Comparison of ENCODE assay signal across 9 cellular contexts in the genomic region with DNA sequence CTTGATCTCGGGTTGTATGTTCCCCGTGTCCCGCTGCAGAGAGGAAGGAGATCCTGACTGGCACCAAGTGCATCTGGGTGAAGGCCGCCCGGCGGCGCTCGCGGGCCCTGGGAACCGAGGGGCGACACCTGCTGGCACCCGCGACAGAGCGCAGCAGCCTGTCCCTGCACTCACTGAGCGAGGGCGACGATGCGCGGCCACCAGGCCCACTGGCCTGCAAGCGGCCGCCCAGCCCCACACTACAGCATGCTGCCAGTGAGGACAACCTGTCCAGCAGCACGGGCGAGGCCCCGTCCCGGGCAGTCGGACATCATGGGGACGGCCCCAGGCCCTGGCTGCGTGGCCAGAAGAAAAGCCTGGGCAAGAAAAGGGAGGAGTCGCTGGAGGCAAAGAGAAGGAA. TPM values are rescaled to one million over a fixed set of nuclear protein-coding genes. Genes with fewer than 3 reads are reported as not detected.
DNase-seq lines count a peak whose midpoint lies in the region; ATAC-seq and TF ChIP-seq lines count a peak whose summit lies in the region.
"Had no signal": no experiment of that assay in that cellular context is flagged by ENCODE, and none has a peak within 500 bp of the region (broad histone marks: within the 10 kb centered on the region; RNA-seq: fewer than 3 reads in every experiment).

No MANE protein-coding gene starts in this region.

- H4K20me1 ChIP-seq in neural cell (ENCODE audit: insufficient read depth) = no peaks in the 10 kb centered on the region

- ATAC-seq in Right ventricle myocardium superior (ENCODE audit: poor library complexity) (no peak), HG03025 (IDR thresholded peaks at IDR 0.05; ENCODE audit: low FRiP score, unreplicated experiment) (no peak)

- no peak overlapping the region for H3K4me3 Mint-ChIP-seq in chondrocyte (ENCODE audit: unreplicated experiment)

- H3K79me2 ChIP-seq in neural cell (replicated peaks; ENCODE audit: insufficient read depth, low read length) = no peaks in the 10 kb centered on the region

- intact Hi-C loops in Right ventricle myocardium superior (cut with DNase I) = loop anchor here (10.0 kb wide), 1 partner anchor 149 kb away; a partner anchor contains a TSS

- DNase-seq in Right ventricle myocardium superior = peak; percentile 57
- no peak for DNase-seq in right atrium auricular region (ENCODE audit: low spot score)
- peak in 3 of 5 donors; percentile 30 to 65 (median 34) for DNase-seq in T-helper 1 cell
- no peak for DNase-seq in chondrocyte (ENCODE audit: low spot score)
- no peak for DNase-seq in MG63
- no peak for DNase-seq in NCI-H748 (lab: John Stamatoyannopoulos, UW; ENCODE audit: unreplicated experiment)

- no peaks in the 10 kb centered on the region for H3K9me3 Mint-ChIP-seq in chondrocyte (ENCODE audit: low read depth)

- H3K4me2 ChIP-seq in neural cell (ENCODE audit: low read length) = no peak overlapping the region

- no peak for TF ChIP-seq RAD21 in neural cell (conservative IDR thresholded peaks at IDR 0.05)

- H3K27ac ChIP-seq in right atrium auricular region = no peak overlapping the region
- no peak overlapping the region for H3K27ac ChIP-seq in neural cell (ENCODE audit: low read length)

- TF ChIP-seq EP300 in neural cell (conservative IDR thresholded peaks at IDR 0.05; ENCODE audit: poor library complexity, severe bottlenecking) = no peak

- H3K4me3 ChIP-seq in right atrium auricular region = no peak overlapping the region
- H3K4me3 ChIP-seq in neural cell (ENCODE audit: low read length) = no peak overlapping the region
- H3K4me3 ChIP-seq in MG63 = no peak overlapping the region

- H3K9me2 ChIP-seq in neural cell (ENCODE audit: insufficient read depth, low read length) = no peaks in the 10 kb centered on the region

- peaks cover 56% of the 10 kb centered on the region for H3K27me3 Mint-ChIP-seq in chondrocyte (ENCODE audit: low read depth)

- H3K27ac Mint-ChIP-seq in chondrocyte (ENCODE audit: unreplicated experiment) = no peak overlapping the region

- H3K27me3 ChIP-seq in right atrium auricular region = peaks cover 3 to 10% of the 10 kb centered on the region in 2 donors
- peaks cover 27% of the 10 kb centered on the region for H3K27me3 ChIP-seq in neural cell (ENCODE audit: insufficient read depth, low read depth, low read length)
- no peaks in the 10 kb centered on the region for H3K27me3 ChIP-seq in MG63

- no peaks in the 10 kb centered on the region for H3F3A ChIP-seq in neural cell (ENCODE audit: insufficient read depth, low read length, poor library complexity, severe bottlenecking)

- H3K36me3 ChIP-seq in right atrium auricular region (no peaks in the 10 kb centered on the region), neural cell (ENCODE audit: insufficient read depth, low read length) (no peaks in the 10 kb centered on the region), MG63 (no peaks in the 10 kb centered on the region)

- H3K36me3 Mint-ChIP-seq in chondrocyte (ENCODE audit: low read depth) = no peaks in the 10 kb centered on the region

- no peaks in the 10 kb centered on the region for H3K4me1 Mint-ChIP-seq in chondrocyte (ENCODE audit: low read depth)

- no peaks in the 10 kb centered on the region for H3K9me3 ChIP-seq in right atrium auricular region
- H3K9me3 ChIP-seq in neural cell (ENCODE audit: low read length) = no peaks in the 10 kb centered on the region
- no peaks in the 10 kb centered on the region for H3K9me3 ChIP-seq in MG63

- TF ChIP-seq CTCF in right atrium auricular region (IDR thresholded peaks at IDR 0.05) (peak in 1 of 2 donors; percentile 65), chondrocyte (IDR thresholded peaks at IDR 0.05) (peak; percentile 75), neural cell (IDR thresholded peaks at IDR 0.05; ENCODE audit: poor library complexity, severe bottlenecking) (peak; percentile 46)

- H3K4me1 ChIP-seq in right atrium auricular region = peaks cover 0 to 13% of the 10 kb centered on the region in 2 donors

- no peak overlapping the region for H2AFZ ChIP-seq in neural cell (ENCODE audit: low read depth, low read length)

- H3K9ac ChIP-seq in neural cell (ENCODE audit: low read length) = no peak overlapping the region

TF ChIP-seq in neural cell, 6 proteins besides CTCF, POLR2A, EP300 and RAD21:
- TF ChIP-seq, protein P1, sequence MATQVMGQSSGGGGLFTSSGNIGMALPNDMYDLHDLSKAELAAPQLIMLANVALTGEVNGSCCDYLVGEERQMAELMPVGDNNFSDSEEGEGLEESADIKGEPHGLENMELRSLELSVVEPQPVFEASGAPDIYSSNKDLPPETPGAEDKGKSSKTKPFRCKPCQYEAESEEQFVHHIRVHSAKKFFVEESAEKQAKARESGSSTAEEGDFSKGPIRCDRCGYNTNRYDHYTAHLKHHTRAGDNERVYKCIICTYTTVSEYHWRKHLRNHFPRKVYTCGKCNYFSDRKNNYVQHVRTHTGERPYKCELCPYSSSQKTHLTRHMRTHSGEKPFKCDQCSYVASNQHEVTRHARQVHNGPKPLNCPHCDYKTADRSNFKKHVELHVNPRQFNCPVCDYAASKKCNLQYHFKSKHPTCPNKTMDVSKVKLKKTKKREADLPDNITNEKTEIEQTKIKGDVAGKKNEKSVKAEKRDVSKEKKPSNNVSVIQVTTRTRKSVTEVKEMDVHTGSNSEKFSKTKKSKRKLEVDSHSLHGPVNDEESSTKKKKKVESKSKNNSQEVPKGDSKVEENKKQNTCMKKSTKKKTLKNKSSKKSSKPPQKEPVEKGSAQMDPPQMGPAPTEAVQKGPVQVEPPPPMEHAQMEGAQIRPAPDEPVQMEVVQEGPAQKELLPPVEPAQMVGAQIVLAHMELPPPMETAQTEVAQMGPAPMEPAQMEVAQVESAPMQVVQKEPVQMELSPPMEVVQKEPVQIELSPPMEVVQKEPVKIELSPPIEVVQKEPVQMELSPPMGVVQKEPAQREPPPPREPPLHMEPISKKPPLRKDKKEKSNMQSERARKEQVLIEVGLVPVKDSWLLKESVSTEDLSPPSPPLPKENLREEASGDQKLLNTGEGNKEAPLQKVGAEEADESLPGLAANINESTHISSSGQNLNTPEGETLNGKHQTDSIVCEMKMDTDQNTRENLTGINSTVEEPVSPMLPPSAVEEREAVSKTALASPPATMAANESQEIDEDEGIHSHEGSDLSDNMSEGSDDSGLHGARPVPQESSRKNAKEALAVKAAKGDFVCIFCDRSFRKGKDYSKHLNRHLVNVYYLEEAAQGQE (IDR thresholded peaks at IDR 0.05; ENCODE audit: borderline replicate concordance) = no peak
- TF ChIP-seq MXI1 (conservative IDR thresholded peaks at IDR 0.05; ENCODE audit: poor library complexity, severe bottlenecking) = no peak
- no peak for TF ChIP-seq POLR2AphosphoS5 (IDR thresholded peaks at IDR 0.05)
- TF ChIP-seq EZH2 (IDR thresholded peaks at IDR 0.05; ENCODE audit: borderline replicate concordance, insufficient read depth, low read length, poor library complexity, severe bottlenecking) = no peak
- TF ChIP-seq SMC3 (conservative IDR thresholded peaks at IDR 0.05; ENCODE audit: poor library complexity) = no peak
- no peak for TF ChIP-seq TAF1 (IDR thresholded peaks at IDR 0.05; ENCODE audit: low read depth)

RNA-seq across cellular contexts. Expression of a gene that starts 7.5 kb away (rescaled TPM):
- total RNA-seq in Right ventricle myocardium superior (not detected), right atrium auricular region (not detected), chondrocyte (not detected in 3 replicates)
- polyA plus RNA-seq in neural cell = 5.3 and 8.5 TPM in 2 replicates
- 6.0 and 7.1 TPM in 2 replicates for polyA minus RNA-seq in neural cell
- not detected in 2 replicates for total RNA-seq in MG63 (2014; rRNA removed; shearing (Covaris generic); ENCODE audit: low replicate concordance)
- total RNA-seq: skeletal muscle tissue had no signal

RNA-seq across cellular contexts. Expression of a gene that starts 13.2 kb away (rescaled TPM):
- total RNA-seq in Right ventricle myocardium superior = not detected
- not detected for total RNA-seq in right atrium auricular region
- not detected in 3 replicates for total RNA-seq in chondrocyte
- polyA plus RNA-seq in neural cell = not detected in 2 replicates
- polyA minus RNA-seq in neural cell = not detected in 2 replicates
- not detected in 2 replicates for total RNA-seq in MG63 (2014; rRNA removed; shearing (Covaris generic); ENCODE audit: low replicate concordance)
- total RNA-seq: skeletal muscle tissue had no signal

RNA-seq across cellular contexts. Expression of a gene that starts 28.1 kb away (rescaled TPM):
- total RNA-seq in Right ventricle myocardium superior = 0.22 TPM
- under 1 TPM in 1 of 2 donors, not detected in 1; 0.30 TPM for total RNA-seq in right atrium auricular region
- total RNA-seq in chondrocyte = not detected in 3 replicates
- not detected in 2 replicates for polyA plus RNA-seq in neural cell
- not detected in 2 replicates for polyA minus RNA-seq in neural cell
- not detected in 2 replicates for total RNA-seq in MG63 (2014; rRNA removed; shearing (Covaris generic); ENCODE audit: low replicate concordance)

Comparison
In these comparisons a context has a peak if more than half of its experiments do, and no peak if none do; other contexts are left out.
1. DNase-seq: peak in Right ventricle myocardium superior (single experiment) and T-helper 1 cell (3 of 5); none in right atrium auricular region (single experiment), chondrocyte (single experiment), MG63 (single experiment) and NCI-H748 (single experiment).